ENCODE assay signal across 9 cellular contexts in the genomic region with DNA sequence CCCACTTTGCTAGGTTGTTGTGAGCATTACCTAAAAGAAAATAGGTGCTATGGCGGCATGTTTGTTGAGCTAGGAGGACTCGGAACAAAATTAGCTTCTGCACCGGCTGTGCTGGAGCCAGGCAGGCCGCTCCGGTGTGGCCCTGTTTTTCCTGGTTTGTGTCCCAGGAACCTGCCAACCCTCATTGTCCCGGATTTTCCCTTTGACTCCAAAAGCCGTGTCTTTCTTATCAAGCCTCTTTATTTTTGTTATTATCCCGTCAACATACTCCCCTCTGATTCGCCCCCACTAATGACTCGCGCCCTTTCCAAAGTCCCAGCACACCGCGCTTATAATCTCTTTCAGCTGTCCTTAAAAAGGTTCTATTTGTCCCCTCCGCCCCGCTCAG.
DNase-seq lines count a peak whose midpoint lies in the region; ATAC-seq and TF ChIP-seq lines count a peak whose summit lies in the region.
"Had no signal": no experiment of that assay in that cellular context is flagged by ENCODE, and none has a peak within 500 bp of the region (broad histone marks: within the 10 kb centered on the region; RNA-seq: fewer than 3 reads in every experiment).

No MANE protein-coding gene starts in this region.

- POLR2A ChIA-PET in AG04449 (lab: Yijun Ruan, JAX) = no interaction called here

- peaks cover 3% of the 10 kb centered on the region for H3K27me3 Mint-ChIP-seq in endothelial cell (ENCODE audit: unreplicated experiment)
- peaks cover 4% of the 10 kb centered on the region for H3K27me3 Mint-ChIP-seq in neural crest cell (ENCODE audit: low read depth)

- peak overlapping the region; percentile 54 for H3K4me3 ChIP-seq in AG04449 (ENCODE audit: low read depth, low read length)
- H3K4me3 ChIP-seq in MM.1S (ENCODE audit: low read length) = no peak overlapping the region

- no peak overlapping the region for H3K27ac ChIP-seq in MM.1S (ENCODE audit: low read length)
- H3K27ac ChIP-seq: left lung had no signal

- H3K27ac Mint-ChIP-seq in endothelial cell (ENCODE audit: unreplicated experiment) = no peak overlapping the region
- H3K27ac Mint-ChIP-seq in neural crest cell (ENCODE audit: unreplicated experiment) = no peak overlapping the region

- no peaks in the 10 kb centered on the region for H3K9me3 Mint-ChIP-seq in endothelial cell (ENCODE audit: unreplicated experiment)
- H3K9me3 Mint-ChIP-seq in neural crest cell = no peaks in the 10 kb centered on the region

- H3K36me3 Mint-ChIP-seq in endothelial cell (ENCODE audit: low read depth, unreplicated experiment) = no peaks in the 10 kb centered on the region
- no peaks in the 10 kb centered on the region for H3K36me3 Mint-ChIP-seq in neural crest cell (ENCODE audit: low read depth)

- TF ChIP-seq CTCF in AG04449 (IDR thresholded peaks at IDR 0.05; ENCODE audit: insufficient read depth, low read length, missing control alignments) (no peak), MM.1S (IDR thresholded peaks at IDR 0.05; ENCODE audit: low read length) (no peak), endothelial cell (IDR thresholded peaks at IDR 0.05; ENCODE audit: unreplicated experiment) (no peak), neural crest cell (conservative IDR thresholded peaks at IDR 0.05) (no peak)

- peaks cover 4% of the 10 kb centered on the region; the same call in 1 of the 2 replicates for H3K4me1 ChIP-seq in MM.1S (ENCODE audit: low read length)

- no peaks in the 10 kb centered on the region for H4K20me1 ChIP-seq in MM.1S (ENCODE audit: insufficient read depth, low read length)

- CTCF ChIA-PET in AG04449 (lab: Yijun Ruan, JAX) = interaction anchor here (0.6 to 6.5 kb wide), 56 partner anchors 8 to 1079 kb away, joined by 3 to 140 read pairs (median 4); partner anchors contain the start of gene MYLK4

- no peaks in the 10 kb centered on the region for H3K79me2 ChIP-seq in MM.1S (ENCODE audit: low read length)

- H3K4me3 Mint-ChIP-seq in endothelial cell (ENCODE audit: unreplicated experiment) (peak overlapping the region; percentile 79), neural crest cell (peak overlapping the region; percentile 77)

- DNase-seq in AG04449 (ENCODE audit: low read depth, low spot score) = no peak
- no peak for DNase-seq in MM.1S
- no peak for DNase-seq in endothelial cell (ENCODE audit: low spot score)
- no peak for DNase-seq in neural crest cell (ENCODE audit: low read depth, low spot score)
- DNase-seq in activated gamma-delta T cell treated with Interleukin-2 at 50 U/mL for 16 hours = no peak
- DNase-seq in NCI-H226 = no peak
- DNase-seq in stimulated activated CD4-positive, alpha-beta T cell treated with anti-CD3 and anti-CD28 coated beads, Interleukin-1b, Interleukin-23, amount 100 ng/mL, for 48 hours = no peak

- ATAC-seq in GM21447 (IDR thresholded peaks at IDR 0.05; ENCODE audit: unreplicated experiment) = no peak

- peaks cover 92% of the 10 kb centered on the region for H3K27me3 ChIP-seq in MM.1S (replicated peaks; ENCODE audit: insufficient read depth, low read length)
- H3K27me3 ChIP-seq: left lung had no signal

- no peak overlapping the region for H2AFZ ChIP-seq in MM.1S (ENCODE audit: low read length)

- H3K4me1 Mint-ChIP-seq in endothelial cell (ENCODE audit: unreplicated experiment) = peaks cover 13% of the 10 kb centered on the region
- H3K4me1 Mint-ChIP-seq in neural crest cell = no peaks in the 10 kb centered on the region

- H3K9ac ChIP-seq in MM.1S (ENCODE audit: low read length) = no peak overlapping the region

- H3K9me3 ChIP-seq in MM.1S (replicated peaks; ENCODE audit: insufficient read depth, low read length) = no peaks in the 10 kb centered on the region
- H3K9me3 ChIP-seq: left lung had no signal

- no peaks in the 10 kb centered on the region for H3K9me2 ChIP-seq in MM.1S (replicated peaks; ENCODE audit: insufficient read depth, low read length)

- peak overlapping the region; percentile 82; the same call in 1 of the 2 replicates for H3K4me2 ChIP-seq in MM.1S (ENCODE audit: low read depth, low read length)

- no peaks in the 10 kb centered on the region for H3F3A ChIP-seq in MM.1S (ENCODE audit: insufficient read depth, low read length)

- no peaks in the 10 kb centered on the region for H3K36me3 ChIP-seq in MM.1S (replicated peaks; ENCODE audit: insufficient read depth, low read length)
- H3K36me3 ChIP-seq: left lung had no signal
